10 cellular contexts compared by ENCODE assay signal in the genomic region with DNA sequence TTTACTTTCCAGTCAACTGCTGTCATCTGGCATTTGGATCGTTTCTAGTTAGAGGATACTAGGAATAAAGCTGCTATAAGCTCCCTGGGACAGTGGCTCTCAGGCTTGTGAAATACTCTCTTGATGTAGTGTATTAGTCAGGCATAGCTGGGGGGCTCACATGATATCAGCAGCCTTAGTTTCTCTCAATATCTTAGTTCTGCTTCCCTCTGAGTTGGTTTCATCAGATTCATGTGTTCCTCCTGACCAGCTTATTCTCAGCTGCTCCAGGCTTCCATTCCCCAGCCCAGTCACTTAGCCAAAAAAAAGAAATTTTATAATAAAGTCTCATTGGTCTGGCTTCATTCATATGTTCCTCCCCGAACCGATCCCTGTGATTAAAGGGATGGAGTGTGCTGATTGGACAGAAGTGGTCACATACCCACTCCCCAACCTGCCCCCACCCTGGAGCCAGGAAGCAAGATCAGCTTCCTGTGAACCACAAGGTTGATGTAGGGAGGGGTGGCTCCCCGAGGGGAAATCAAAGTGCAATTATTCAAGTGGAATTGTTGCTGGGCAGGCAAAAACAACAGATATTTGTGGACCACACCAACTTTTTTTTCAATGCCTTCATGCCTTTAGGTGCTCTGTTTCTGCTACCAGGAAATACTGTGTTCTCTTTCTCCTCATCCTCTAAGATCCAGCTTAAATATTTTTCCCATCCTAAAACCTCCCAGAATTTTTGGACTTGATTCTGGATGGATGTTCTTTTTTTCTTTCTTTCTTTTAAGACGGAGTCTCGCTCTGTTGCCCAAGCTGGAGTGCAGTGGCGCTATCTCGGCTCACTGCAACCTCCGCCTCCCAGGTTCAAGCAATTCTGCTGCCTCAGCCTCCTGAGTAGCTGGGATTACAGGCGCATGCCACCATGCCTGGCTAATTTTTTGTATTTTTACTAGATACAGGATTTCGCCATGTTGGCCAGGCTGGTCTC. TPM values are rescaled to one million over a fixed set of nuclear protein-coding genes. Genes with fewer than 3 reads are reported as not detected.
DNase-seq lines count a peak whose midpoint lies in the region; ATAC-seq and TF ChIP-seq lines count a peak whose summit lies in the region.
"Had no signal": no experiment of that assay in that cellular context is flagged by ENCODE, and none has a peak within 500 bp of the region (broad histone marks: within the 10 kb centered on the region; RNA-seq: fewer than 3 reads in every experiment).

No MANE protein-coding gene starts in this region.

- no peaks in the 10 kb centered on the region for H3K36me3 Mint-ChIP-seq in glutamatergic neuron (ENCODE audit: unreplicated experiment)
- H3K36me3 Mint-ChIP-seq: stimulated activated naive B cell treated with anti-CD40 and anti-IgM and Interleukin-4, amounts not matched to agents 10 μg/mL and 1 μg/mL and 100 μg/mL, for 72 hours had no signal

- H3K27me3 Mint-ChIP-seq in glutamatergic neuron (ENCODE audit: unreplicated experiment), result no peaks in the 10 kb centered on the region

- H3K27me3 ChIP-seq in ACC112 (ENCODE audit: insufficient read depth, low read length), result no peaks in the 10 kb centered on the region
- no peaks in the 10 kb centered on the region for H3K27me3 ChIP-seq in colonic mucosa
- no peaks in the 10 kb centered on the region for H3K27me3 ChIP-seq in lung (ENCODE audit: control insufficient read depth, insufficient read depth)
- no peaks in the 10 kb centered on the region for H3K27me3 ChIP-seq in effector memory CD4-positive, alpha-beta T cell (replicated peaks; ENCODE audit: control insufficient read depth, insufficient read depth, low read length, poor library complexity, severe bottlenecking)

- intact Hi-C loops in colonic mucosa (cut with DNase I), result no loop called here

- no peaks in the 10 kb centered on the region for H3K9me3 Mint-ChIP-seq in glutamatergic neuron (ENCODE audit: unreplicated experiment)

- H3K4me1 ChIP-seq in ACC112 (ENCODE audit: control insufficient read depth, insufficient read depth, low read length, unreplicated experiment) (peaks cover 4% of the 10 kb centered on the region), colonic mucosa (no peaks in the 10 kb centered on the region), lung (ENCODE audit: control insufficient read depth in 2 of 2, insufficient read depth in 2 of 2, low read length in 2 of 2) (peaks cover 0 to 1% of the 10 kb centered on the region in 2 donors)
- peaks cover 13% of the 10 kb centered on the region for H3K4me1 ChIP-seq in effector memory CD4-positive, alpha-beta T cell (ENCODE audit: control insufficient read depth, insufficient read depth, low read length, poor library complexity, severe bottlenecking)

- peak overlapping the region; percentile 20 for H2AFZ ChIP-seq in ACC112 (ENCODE audit: low read length, unreplicated experiment)

- ATAC-seq in lung (ENCODE audit: insufficient read depth, low FRiP score), result no peak

- WGBS in lung, 2 donors, result 60 to 61% methylated on average over 11 of the region's 11 CpGs

- H3K27ac ChIP-seq in ACC112 (ENCODE audit: low read depth, low read length) (peak overlapping the region; percentile 14; the same call in 1 of the 2 replicates), colonic mucosa (peak overlapping the region; percentile 32), lung (ENCODE audit: low read depth in 1 of 2, low read length in 1 of 2) (peak overlapping the region; percentile 39 to 70)
- no peak overlapping the region for H3K27ac ChIP-seq in effector memory CD4-positive, alpha-beta T cell (ENCODE audit: insufficient read depth, low read length, poor library complexity, severe bottlenecking)

- no peaks in the 10 kb centered on the region for H3K79me2 ChIP-seq in ACC112 (ENCODE audit: control insufficient read depth, insufficient read depth, low read length, unreplicated experiment)

- no peaks in the 10 kb centered on the region for H3K9me3 ChIP-seq in colonic mucosa
- H3K9me3 ChIP-seq in lung (ENCODE audit: control insufficient read depth in 2 of 2, insufficient read depth in 1 of 2, low read length in 1 of 2), result no peaks in the 10 kb centered on the region
- no peaks in the 10 kb centered on the region for H3K9me3 ChIP-seq in effector memory CD4-positive, alpha-beta T cell (ENCODE audit: control insufficient read depth, low read length)

- H3K4me1 Mint-ChIP-seq in glutamatergic neuron (ENCODE audit: low read depth, unreplicated experiment), result no peaks in the 10 kb centered on the region

- H3K4me3 Mint-ChIP-seq in glutamatergic neuron (ENCODE audit: unreplicated experiment), result no peak overlapping the region
- H3K4me3 Mint-ChIP-seq: stimulated activated naive B cell treated with anti-CD40 and anti-IgM and Interleukin-4, amounts not matched to agents 10 μg/mL and 1 μg/mL and 100 μg/mL, for 72 hours had no signal

- peak; percentile 93 for DNase-seq in M059J (ENCODE audit: low read depth)
- DNase-seq in colonic mucosa, result no peak
- peak; percentile 35 for DNase-seq in lung (ENCODE audit: low spot score)
- DNase-seq in OCI-M2 (lab: John Stamatoyannopoulos, UW; ENCODE audit: unreplicated experiment), result no peak
- no peak for DNase-seq in effector memory CD4-positive, alpha-beta T cell
- DNase-seq in LoVo (ENCODE audit: low spot score), result no peak
- DNase-seq in glutamatergic neuron, result no peak
- DNase-seq: NCI-H345; stimulated activated naive B cell treated with anti-CD40 and anti-IgM and Interleukin-4, amounts not matched to agents 10 μg/mL and 1 μg/mL and 100 μg/mL, for 72 hours had no signal

- no peaks in the 10 kb centered on the region for H3K36me3 ChIP-seq in ACC112 (ENCODE audit: insufficient read depth, low read length)
- H3K36me3 ChIP-seq in colonic mucosa, result no peaks in the 10 kb centered on the region
- H3K36me3 ChIP-seq in lung (ENCODE audit: control insufficient read depth in 2 of 2, insufficient read depth in 2 of 2, low read length in 2 of 2), result no peaks in the 10 kb centered on the region
- H3K36me3 ChIP-seq in effector memory CD4-positive, alpha-beta T cell (ENCODE audit: control insufficient read depth, insufficient read depth, low read length), result no peaks in the 10 kb centered on the region

- no peak overlapping the region for H3K4me3 ChIP-seq in ACC112 (ENCODE audit: low read depth, low read length)
- no peak overlapping the region for H3K4me3 ChIP-seq in colonic mucosa
- H3K4me3 ChIP-seq in lung, result no peak overlapping the region
- no peak overlapping the region for H3K4me3 ChIP-seq in effector memory CD4-positive, alpha-beta T cell (ENCODE audit: insufficient read depth, low read depth, low read length, poor library complexity, severe bottlenecking)

- H3K9ac ChIP-seq in colonic mucosa (ENCODE audit: low read depth in 2 of 2, low read length in 2 of 2), result peak overlapping the region in 1 of 2 donors; percentile 19

- no peak overlapping the region for H3K27ac Mint-ChIP-seq in glutamatergic neuron (ENCODE audit: unreplicated experiment)
- H3K27ac Mint-ChIP-seq: stimulated activated naive B cell treated with anti-CD40 and anti-IgM and Interleukin-4, amounts not matched to agents 10 μg/mL and 1 μg/mL and 100 μg/mL, for 72 hours had no signal

- TF ChIP-seq CTCF in colonic mucosa (IDR thresholded peaks at IDR 0.05), result no peak
- TF ChIP-seq CTCF in lung (IDR thresholded peaks at IDR 0.05; ENCODE audit: control extremely low read depth, extremely low read depth), result no peak
- TF ChIP-seq CTCF in glutamatergic neuron (IDR thresholded peaks at IDR 0.05; ENCODE audit: partially characterized antibody, unreplicated experiment), result no peak

RNA-seq across cellular contexts. Expression of a gene that starts 11.2 kb away (rescaled TPM):
- 30.2 and 46.0 TPM in 2 replicates for total RNA-seq in M059J (2014; rRNA removed; shearing (Covaris generic))
- total RNA-seq in colonic mucosa, result 10 to 100 TPM; 34.5 to 56.2 TPM
- 10 to 100 TPM; 40.1 to 43.7 TPM for total RNA-seq in lung
- polyA plus RNA-seq in lung, result 10 to 100 TPM; 13.9 to 56.7 TPM
- total RNA-seq in glutamatergic neuron (ENCODE audit: unreplicated experiment), result 61.3 TPM

Comparison
In these comparisons a context has a peak if more than half of its experiments do, and no peak if none do; other contexts are left out.
1. DNase-seq: peak in M059J (single experiment) and lung (single experiment); none in colonic mucosa (single experiment), OCI-M2 (single experiment), effector memory CD4-positive, alpha-beta T cell (0 of 3), LoVo (single experiment) and glutamatergic neuron (single experiment).